In genomic region chr6:128739112-128739511, GRCh38 we compare ENCODE assay signal across 1 cellular context.
TF ChIP-seq lines count a peak whose summit lies in the region.

No MANE protein-coding gene starts in this region.

TF ChIP-seq in HepG2, 621 proteins besides CTCF, POLR2A, EP300 and RAD21 (continued from another document):
- TF ChIP-seq RERE (CRISPR knock-in tag; IDR thresholded peaks at IDR 0.05; ENCODE audit: low read depth) (no peak), ZNF230 (CRISPR knock-in tag; IDR thresholded peaks at IDR 0.05) (no peak), ZFP36 (IDR thresholded peaks at IDR 0.05; ENCODE audit: borderline replicate concordance, low read depth, low read length, partially characterized antibody) (no peak), THAP8 (CRISPR knock-in tag; IDR thresholded peaks at IDR 0.05; ENCODE audit: borderline replicate concordance) (no peak), ATF7 (IDR thresholded peaks at IDR 0.05) (peak; percentile 55; the same call in 1 of the 2 replicates), ATF7 (CRISPR knock-in tag; IDR thresholded peaks at IDR 0.05) (no peak), BHLHE40 (IDR thresholded peaks at IDR 0.05; ENCODE audit: low read length) (no peak), HIC2 (CRISPR knock-in tag; IDR thresholded peaks at IDR 0.05; ENCODE audit: low read depth) (no peak), ZNF275 (CRISPR knock-in tag; IDR thresholded peaks at IDR 0.05; ENCODE audit: borderline replicate concordance) (no peak), ZNF335 (CRISPR knock-in tag; IDR thresholded peaks at IDR 0.05) (no peak)
TF ChIP-seq in HepG2: peak in this region for 2.
